In the genomic region with DNA sequence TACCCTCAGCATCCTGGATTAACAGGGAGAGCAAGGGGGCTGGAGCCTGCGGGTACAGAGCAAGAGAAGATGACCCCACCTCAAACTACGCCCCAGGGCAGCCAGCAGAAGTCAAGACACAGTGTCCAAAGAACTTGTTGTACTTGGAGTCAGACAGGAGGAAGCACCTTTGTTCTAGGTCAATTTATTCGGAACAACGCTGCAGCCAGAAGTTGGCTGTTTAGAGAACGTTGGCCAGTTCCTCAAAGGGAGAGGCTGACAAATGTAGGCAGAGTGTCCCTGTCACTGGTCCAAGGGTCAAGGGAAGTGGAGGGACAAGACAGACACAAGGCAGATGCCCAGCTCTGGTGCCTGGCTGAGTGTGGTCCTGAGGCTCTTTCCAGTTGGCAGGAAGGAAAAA, we compare ENCODE assay signal across 2 cellular contexts.
A peak's percentile ranks its signal among the peaks of the same experiment; 100 is the strongest.
TF ChIP-seq lines count a peak whose summit lies in the region.

No MANE protein-coding gene starts in this region.

TF ChIP-seq in liver, 16 proteins besides CTCF, POLR2A, EP300 and RAD21 (continued from another document):
- TF ChIP-seq, protein P1, sequence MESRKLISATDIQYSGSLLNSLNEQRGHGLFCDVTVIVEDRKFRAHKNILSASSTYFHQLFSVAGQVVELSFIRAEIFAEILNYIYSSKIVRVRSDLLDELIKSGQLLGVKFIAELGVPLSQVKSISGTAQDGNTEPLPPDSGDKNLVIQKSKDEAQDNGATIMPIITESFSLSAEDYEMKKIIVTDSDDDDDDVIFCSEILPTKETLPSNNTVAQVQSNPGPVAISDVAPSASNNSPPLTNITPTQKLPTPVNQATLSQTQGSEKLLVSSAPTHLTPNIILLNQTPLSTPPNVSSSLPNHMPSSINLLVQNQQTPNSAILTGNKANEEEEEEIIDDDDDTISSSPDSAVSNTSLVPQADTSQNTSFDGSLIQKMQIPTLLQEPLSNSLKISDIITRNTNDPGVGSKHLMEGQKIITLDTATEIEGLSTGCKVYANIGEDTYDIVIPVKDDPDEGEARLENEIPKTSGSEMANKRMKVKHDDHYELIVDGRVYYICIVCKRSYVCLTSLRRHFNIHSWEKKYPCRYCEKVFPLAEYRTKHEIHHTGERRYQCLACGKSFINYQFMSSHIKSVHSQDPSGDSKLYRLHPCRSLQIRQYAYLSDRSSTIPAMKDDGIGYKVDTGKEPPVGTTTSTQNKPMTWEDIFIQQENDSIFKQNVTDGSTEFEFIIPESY (IDR thresholded peaks at IDR 0.05): no peak
- TF ChIP-seq YY1 (IDR thresholded peaks at IDR 0.05) (no peak), HNF4G (IDR thresholded peaks at IDR 0.05) (no peak), EGR1 (IDR thresholded peaks at IDR 0.05; ENCODE audit: low read depth in 2 of 2) (no peak), TAF1 (conservative IDR thresholded peaks at IDR 0.05) (no peak), JUND (IDR thresholded peaks at IDR 0.05) (no peak), REST (IDR thresholded peaks at IDR 0.05) (no peak), RXRA (IDR thresholded peaks at IDR 0.05) (peak in 1 of 2 donors; percentile 12), FOXA2 (IDR thresholded peaks at IDR 0.05) (no peak), GABPA (IDR thresholded peaks at IDR 0.05 in 1 of 2, conservative IDR thresholded peaks at IDR 0.05 in 1 of 2) (no peak), MAX (IDR thresholded peaks at IDR 0.05) (no peak), HNF4A (conservative IDR thresholded peaks at IDR 0.05) (no peak), SP1 (IDR thresholded peaks at IDR 0.05) (peak; percentile 29)
- TF ChIP-seq, protein P2, sequence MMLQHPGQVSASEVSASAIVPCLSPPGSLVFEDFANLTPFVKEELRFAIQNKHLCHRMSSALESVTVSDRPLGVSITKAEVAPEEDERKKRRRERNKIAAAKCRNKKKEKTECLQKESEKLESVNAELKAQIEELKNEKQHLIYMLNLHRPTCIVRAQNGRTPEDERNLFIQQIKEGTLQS (IDR thresholded peaks at IDR 0.05): no peak

TF ChIP-seq in SK-N-SH, 30 proteins besides CTCF, POLR2A, EP300 and RAD21 (continued from another document):
- TF ChIP-seq NFIC (IDR thresholded peaks at IDR 0.05; ENCODE audit: borderline replicate concordance) (no peak), SIN3A (IDR thresholded peaks at IDR 0.05; ENCODE audit: borderline replicate concordance, low read depth, low read length) (no peak), IRF3 (IDR thresholded peaks at IDR 0.05; ENCODE audit: low read depth, low read length) (no peak), REST (IDR thresholded peaks at IDR 0.05; ENCODE audit: low read depth, low read length) (no peak), FOXJ3 (CRISPR knock-in tag; IDR thresholded peaks at IDR 0.05) (no peak)
TF ChIP-seq in SK-N-SH: peak in this region for 0.
